Comparison of ENCODE assay signal across 31 cellular contexts in genomic region chrX:155896512-155896911, GRCh38.
"Had no signal": no experiment of that assay in that cellular context is flagged by ENCODE, and none has a peak within 500 bp of the region (broad histone marks: within the 10 kb centered on the region; RNA-seq: fewer than 3 reads in every experiment).

No MANE protein-coding gene starts in this region.

- DNase-seq: activated B cell treated with CpG ODN at 0.5 μM for 24 hours; activated CD4-positive, alpha-beta T cell treated with anti-CD3 and anti-CD28 coated beads, Interleukin-2, amount 50 U/mL, for 1 hour; activated CD8-positive, alpha-beta memory T cell treated with anti-CD3 and anti-CD28 coated beads, Interleukin-2, amount 10 ng/mL, durations not matched to agents 7 days and 5 days; activated CD8-positive, alpha-beta T cell treated with anti-CD3 and anti-CD28 coated beads for 36 hours; activated naive CD4-positive, alpha-beta T cell; activated T-cell treated with anti-CD3 and anti-CD28 coated beads, Interleukin-2, amount 50 U/mL, for 72 hours; central memory CD4-positive, alpha-beta T cell; endodermal cell; foreskin fibroblast; heart right ventricle; kidney glomerular epithelial cell; left ventricle myocardium superior; naive B cell; nephron progenitor cell; ovary; retina; sigmoid colon; small intestine; stimulated activated CD4-positive, alpha-beta T cell treated with anti-CD3 and anti-CD28 coated beads, Interleukin-4, amount 100 ng/mL, for 24 hours; T-helper 17 cell; T1000; uterus had no signal

- H3K27me3 ChIP-seq: breast epithelium, heart right ventricle, neutrophil, ovary, sigmoid colon, uterus had no signal

- H3K36me3 ChIP-seq: ovary, prostate gland, thoracic aorta, uterus had no signal

- H3K9me3 ChIP-seq: breast epithelium, neutrophil, ovary, prostate gland, sigmoid colon, thoracic aorta, uterus had no signal

- H3K4me3 Mint-ChIP-seq: activated B cell treated with CpG ODN at 0.5 μM for 24 hours; activated CD8-positive, alpha-beta memory T cell treated with anti-CD3 and anti-CD28 coated beads, Interleukin-2, amount 10 ng/mL, durations not matched to agents 7 days and 5 days; activated CD8-positive, alpha-beta T cell treated with anti-CD3 and anti-CD28 coated beads for 36 hours; activated T-cell treated with anti-CD3 and anti-CD28 coated beads, Interleukin-2, amount 50 U/mL, for 72 hours; endodermal cell; mesothelial cell of epicardium; naive B cell; nephron progenitor cell; stimulated activated effector memory CD8-positive, alpha-beta T cell treated with anti-CD3 and anti-CD28 coated beads, Interleukin-12 subunit alpha, Interleukin-12 subunit beta, amount 100 ng/mL, for 72 hours; stimulated activated naive CD8-positive, alpha-beta T cell treated with anti-CD3 and anti-CD28 coated beads, Interleukin-15, Interleukin-2, amounts not matched to agents 100 ng/mL and 50 ng/mL, for 24 hours; T-helper 17 cell; type B pancreatic cell had no signal

- H3K4me1 Mint-ChIP-seq: endodermal cell; mesothelial cell of epicardium; nephron progenitor cell; stimulated activated effector memory CD8-positive, alpha-beta T cell treated with anti-CD3 and anti-CD28 coated beads, Interleukin-12 subunit alpha, Interleukin-12 subunit beta, amount 100 ng/mL, for 72 hours; T-helper 17 cell had no signal

- H3K4me1 ChIP-seq: breast epithelium, heart right ventricle, prostate gland, sigmoid colon, uterus had no signal

- H3K27me3 Mint-ChIP-seq: activated B cell treated with CpG ODN at 0.5 μM for 24 hours; activated CD8-positive, alpha-beta memory T cell treated with anti-CD3 and anti-CD28 coated beads, Interleukin-2, amount 10 ng/mL, durations not matched to agents 7 days and 5 days; activated CD8-positive, alpha-beta T cell treated with anti-CD3 and anti-CD28 coated beads for 36 hours; naive B cell; stimulated activated naive CD8-positive, alpha-beta T cell treated with anti-CD3 and anti-CD28 coated beads, Interleukin-15, Interleukin-2, amounts not matched to agents 100 ng/mL and 50 ng/mL, for 24 hours; T-helper 17 cell; type B pancreatic cell had no signal

- H3K9me3 Mint-ChIP-seq: activated naive CD4-positive, alpha-beta T cell treated with anti-CD3 and anti-CD28 coated beads, Interleukin-2, amount 50 U/mL, for 72 hours; activated T-cell treated with anti-CD3 and anti-CD28 coated beads, Interleukin-2, amount 50 U/mL, for 72 hours; stimulated activated effector memory CD8-positive, alpha-beta T cell treated with anti-CD3 and anti-CD28 coated beads, Interleukin-12 subunit alpha, Interleukin-12 subunit beta, amount 100 ng/mL, for 72 hours; stimulated activated naive CD8-positive, alpha-beta T cell treated with anti-CD3 and anti-CD28 coated beads, Interleukin-15, Interleukin-2, amounts not matched to agents 100 ng/mL and 50 ng/mL, for 24 hours; type B pancreatic cell had no signal

- H3K27ac ChIP-seq: breast epithelium, heart right ventricle, neutrophil, ovary, prostate gland, sigmoid colon, thoracic aorta, uterus had no signal

- H3K4me3 ChIP-seq: breast epithelium, heart right ventricle, ovary, prostate gland, sigmoid colon, thoracic aorta, uterus had no signal

- H3K27ac Mint-ChIP-seq: activated B cell treated with CpG ODN at 0.5 μM for 24 hours; activated CD8-positive, alpha-beta memory T cell treated with anti-CD3 and anti-CD28 coated beads, Interleukin-2, amount 10 ng/mL, durations not matched to agents 7 days and 5 days; activated CD8-positive, alpha-beta T cell treated with anti-CD3 and anti-CD28 coated beads for 36 hours; activated naive CD4-positive, alpha-beta T cell treated with anti-CD3 and anti-CD28 coated beads, Interleukin-2, amount 50 U/mL, for 72 hours; activated T-cell treated with anti-CD3 and anti-CD28 coated beads, Interleukin-2, amount 50 U/mL, for 72 hours; endodermal cell; mesothelial cell of epicardium; naive B cell; nephron progenitor cell; stimulated activated effector memory CD8-positive, alpha-beta T cell treated with anti-CD3 and anti-CD28 coated beads, Interleukin-12 subunit alpha, Interleukin-12 subunit beta, amount 100 ng/mL, for 72 hours; stimulated activated naive CD8-positive, alpha-beta T cell treated with anti-CD3 and anti-CD28 coated beads, Interleukin-15, Interleukin-2, amounts not matched to agents 100 ng/mL and 50 ng/mL, for 24 hours; T-helper 17 cell; type B pancreatic cell had no signal
